15 cellular contexts compared by ENCODE assay signal in the genomic region with DNA sequence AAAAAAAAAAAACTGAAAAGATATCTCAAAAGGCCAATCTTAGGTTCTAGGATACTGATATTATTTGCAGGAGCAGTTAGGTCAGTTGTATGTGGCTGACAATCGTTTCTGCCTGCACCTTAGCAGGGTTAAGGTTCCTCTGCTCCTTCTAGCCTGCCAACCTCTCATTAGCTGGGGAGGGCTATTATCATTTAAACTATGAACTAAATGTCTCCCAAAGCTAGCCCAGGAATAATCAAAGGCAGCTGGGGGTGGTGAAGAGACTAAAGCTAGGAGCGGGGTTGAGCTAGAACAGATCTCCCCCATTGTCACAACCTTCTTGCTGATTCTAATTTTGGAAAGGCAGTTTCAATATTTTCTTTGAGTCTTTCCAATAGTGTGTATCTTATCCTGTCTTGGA.
"Had no signal": no experiment of that assay in that cellular context is flagged by ENCODE, and none has a peak within 500 bp of the region (broad histone marks: within the 10 kb centered on the region; RNA-seq: fewer than 3 reads in every experiment).

No MANE protein-coding gene starts in this region.

- H3K27ac ChIP-seq: brain microvascular endothelial cell, gastrocnemius medialis, heart left ventricle, left ventricle myocardium inferior had no signal

- H3K9me3 ChIP-seq: gastrocnemius medialis, heart left ventricle, left ventricle myocardium inferior had no signal

- H3K4me3 ChIP-seq: gastrocnemius medialis, heart left ventricle, left ventricle myocardium inferior had no signal

- H3K27me3 ChIP-seq: brain microvascular endothelial cell, gastrocnemius medialis, heart left ventricle had no signal

- H3K27me3 Mint-ChIP-seq: activated CD4-positive, alpha-beta memory T cell treated with anti-CD3 and anti-CD28 coated beads, Interleukin-2, amount 10 ng/mL, durations not matched to agents 7 days and 5 days; activated naive CD8-positive, alpha-beta T cell treated with anti-CD3 and anti-CD28 coated beads, Interleukin-2, amount 10 ng/mL, durations not matched to agents 7 days and 5 days; dendritic cell treated with granulocyte-macrophage colony-stimulating factor and Interleukin-4, amounts not matched to agents 40 ng/mL and 50 ng/mL, for 4 days had no signal

- DNase-seq: activated CD4-positive, CD25-positive, alpha-beta regulatory T cell treated with anti-CD3 and anti-CD28 coated beads, Interleukin-2, amount 50 U/mL, for 72 hours; activated CD8-positive, alpha-beta memory T cell treated with anti-CD3 and anti-CD28 coated beads, Interleukin-2, amount 50 U/mL, for 48 hours; activated gamma-delta T cell; activated naive CD8-positive, alpha-beta T cell treated with anti-CD3 and anti-CD28 coated beads, Interleukin-2, amount 10 ng/mL, durations not matched to agents 7 days and 5 days; anterior cingulate cortex; brain microvascular endothelial cell; gastrocnemius medialis; heart left ventricle; left ventricle myocardium inferior; naive B cell; retina; stimulated activated CD4-positive, alpha-beta T cell treated with anti-CD3 and anti-CD28 coated beads, Interleukin-12 subunit alpha, Interleukin-12 subunit beta, amount 100 ng/mL, for 4 hours; stimulated activated CD4-positive, alpha-beta T cell treated with anti-CD3 and anti-CD28 coated beads, Interleukin-2, amount 100 ng/mL, for 24 hours had no signal

- H3K4me1 ChIP-seq: gastrocnemius medialis, left ventricle myocardium inferior had no signal

- H3K4me3 Mint-ChIP-seq: dendritic cell treated with granulocyte-macrophage colony-stimulating factor and Interleukin-4, amounts not matched to agents 40 ng/mL and 50 ng/mL, for 4 days had no signal

- H3K27ac Mint-ChIP-seq: dendritic cell treated with granulocyte-macrophage colony-stimulating factor and Interleukin-4, amounts not matched to agents 40 ng/mL and 50 ng/mL, for 4 days had no signal

- ATAC-seq: gastrocnemius medialis, heart left ventricle had no signal

- H3K36me3 ChIP-seq: brain microvascular endothelial cell, gastrocnemius medialis, heart left ventricle, left ventricle myocardium inferior had no signal
